Comparison of ENCODE assay signal across 20 cellular contexts in the genomic region with DNA sequence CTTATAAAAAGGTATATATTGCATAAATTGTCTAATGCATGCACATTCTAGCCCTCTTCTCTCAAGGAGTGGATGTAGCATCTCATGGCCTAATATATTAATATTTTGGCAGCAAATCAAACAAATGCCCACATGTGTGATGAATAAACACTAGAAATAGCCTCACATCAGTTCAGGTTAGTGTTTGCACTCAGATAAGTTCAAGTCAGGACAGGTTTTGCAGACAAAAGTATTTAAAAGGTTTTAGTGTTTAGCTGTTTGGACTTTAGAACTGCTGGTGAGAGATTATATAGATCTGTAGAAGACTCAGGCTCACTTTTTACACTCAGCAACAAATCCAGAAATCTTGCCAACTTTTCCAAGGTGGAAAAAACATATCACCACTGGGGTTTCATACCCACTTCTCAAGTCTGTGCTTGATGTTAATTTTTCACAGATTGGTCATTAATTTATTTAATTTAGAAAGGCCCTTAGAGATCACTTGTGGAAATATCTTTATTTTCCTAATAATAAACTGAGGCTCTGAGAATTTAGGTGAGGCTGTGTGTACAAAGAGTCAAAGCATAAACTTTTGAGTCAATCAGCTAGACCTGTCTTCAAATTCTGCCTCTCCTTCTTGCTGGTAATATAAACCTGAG.
DNase-seq lines count a peak whose midpoint lies in the region; ATAC-seq, FAIRE-seq and TF ChIP-seq lines count a peak whose summit lies in the region.
"Had no signal": no experiment of that assay in that cellular context is flagged by ENCODE, and none has a peak within 500 bp of the region (broad histone marks: within the 10 kb centered on the region; RNA-seq: fewer than 3 reads in every experiment).

No MANE protein-coding gene starts in this region.

- intact Hi-C loops in mammary epithelial cell (cut with micrococcal nuclease), result no loop called here

- H3K9ac ChIP-seq in mammary epithelial cell (ENCODE audit: insufficient read depth, low read length), result no peak overlapping the region
- H3K9ac ChIP-seq: GM23248 had no signal

- dilution Hi-C loops in mammary epithelial cell (cut with HindIII; ENCODE audit: low sequenced_read_pairs), result no loop called here

- BruUV-seq in mammary epithelial cell (replicated peaks; lab: Mats Ljungman, UMichigan), result no TSS peak

- FAIRE-seq in D721Med (lab: Jason Lieb, UNC), result no peak
- FAIRE-seq: G401.6, GM12892, RCC 7860 had no signal

- peaks cover 10% of the 10 kb centered on the region for H3K79me2 ChIP-seq in mammary epithelial cell (ENCODE audit: insufficient read depth, low read length)

- H3K4me1 ChIP-seq in mammary epithelial cell (ENCODE audit: insufficient read depth, low read length), result peaks cover 9% of the 10 kb centered on the region
- H3K4me1 ChIP-seq: SJCRH30 had no signal

- H3K27me3 ChIP-seq in mammary epithelial cell (ENCODE audit: insufficient read depth, low read length), result no peaks in the 10 kb centered on the region
- H3K27me3 ChIP-seq: BE2C, SJCRH30 had no signal

- H3K4me3 ChIP-seq in mammary epithelial cell (replicated peaks in 1 of 3; ENCODE audit: insufficient read depth in 1 of 3, low read depth in 2 of 3, low read length in 3 of 3) (no peak overlapping the region), retinal pigment epithelial cell (ENCODE audit: low read length) (no peak overlapping the region), coronary artery (no peak overlapping the region)
- H3K4me3 ChIP-seq: GM23248, HAP-1, SJCRH30 had no signal

- TF ChIP-seq CTCF in mammary epithelial cell (conservative IDR thresholded peaks at IDR 0.05 in 1 of 2, IDR thresholded peaks at IDR 0.05 in 1 of 2; ENCODE audit: extremely low read depth in 1 of 2, insufficient read depth in 1 of 2, low read depth in 1 of 2, low read length in 2 of 2) (no peak), retinal pigment epithelial cell (conservative IDR thresholded peaks at IDR 0.05; ENCODE audit: low read depth, low read length) (no peak), D721Med (IDR thresholded peaks at IDR 0.05; ENCODE audit: insufficient read depth, missing control alignments) (no peak), coronary artery (IDR thresholded peaks at IDR 0.05) (no peak)

- H3K36me3 ChIP-seq in mammary epithelial cell (ENCODE audit: insufficient read depth, low read length), result no peaks in the 10 kb centered on the region
- H3K36me3 ChIP-seq: BE2C, HAP-1, SJCRH30 had no signal

- DNase-seq in HuH-7 (ENCODE audit: low spot score) (peak; percentile 65), mammary epithelial cell (peak; percentile 46), left lobe of liver (ENCODE audit: low spot score) (no peak), retinal pigment epithelial cell (ENCODE audit: low read depth) (peak; percentile 7), D721Med (ENCODE audit: insufficient read length, low spot score) (no peak), activated gamma-delta T cell treated with Interleukin-2 at 50 U/mL for 16 hours (no peak), coronary artery (ENCODE audit: low spot score) (no peak)
- DNase-seq: BE2C, GM23248, Karpas-422, NCI-H1694, NCI-H2081, NCI-H2171 treated with DMSO at 0.1 percent for 48 hours, NCI-H526, OCI-M1, SJCRH30 had no signal

- peak; percentile 22 for ATAC-seq in left lobe of liver

- CTCF ChIA-PET in mammary epithelial cell (lab: Charles Lee; ENCODE audit: low non-redundant PET), result no interaction called here

- H3K9me3 ChIP-seq in mammary epithelial cell (replicated peaks; ENCODE audit: insufficient read depth, low read length), result no peaks in the 10 kb centered on the region
- H3K9me3 ChIP-seq: HAP-1, SJCRH30 had no signal

- peak overlapping the region; percentile 56 for H3K4me2 ChIP-seq in mammary epithelial cell (ENCODE audit: insufficient read depth, low read depth, low read length)

- H2AFZ ChIP-seq in mammary epithelial cell (ENCODE audit: low read depth, low read length), result peak overlapping the region; percentile 24
- H2AFZ ChIP-seq: GM23248 had no signal

- in situ Hi-C loops in mammary epithelial cell (cut with MboI; ENCODE audit: low sequenced_read_pairs in 2 of 2), result no loop called here

- H4K20me1 ChIP-seq in mammary epithelial cell (ENCODE audit: insufficient read depth, low read length), result no peaks in the 10 kb centered on the region

- H3K27ac ChIP-seq in mammary epithelial cell (ENCODE audit: insufficient read depth, low read depth, low read length), result no peak overlapping the region
- no peak overlapping the region for H3K27ac ChIP-seq in coronary artery
- H3K27ac ChIP-seq: GM23248, SJCRH30 had no signal

Comparison
In these comparisons a context has a peak if more than half of its experiments do, and no peak if none do; other contexts are left out.
1. DNase-seq: peak in HuH-7 (single experiment), mammary epithelial cell (single experiment) and retinal pigment epithelial cell (single experiment); none in left lobe of liver (single experiment), D721Med (single experiment), activated gamma-delta T cell treated with Interleukin-2 at 50 U/mL for 16 hours (single experiment) and coronary artery (single experiment).